Comparison of ENCODE assay signal across 8 cellular contexts in genomic region chr10:69318997-69319727, GRCh38. TPM values are rescaled to one million over a fixed set of nuclear protein-coding genes. Genes with fewer than 3 reads are reported as not detected.
DNase-seq lines count a peak whose midpoint lies in the region; ATAC-seq and TF ChIP-seq lines count a peak whose summit lies in the region.

No MANE protein-coding gene starts in this region.

- intact Hi-C loops in activated naive CD4-positive, alpha-beta T cell treated with anti-CD3 and anti-CD28 coated beads for 36 hours (cut with micrococcal nuclease), result loop anchor here (1.0 to 5.0 kb wide), 10 partner anchors 9 to 363 kb away; partner anchors contain the start of genes DDX21 and KIFBP
- intact Hi-C loops in posterior cingulate gyrus (cut with DNase I), result loop anchor here (5.0 kb wide), 1 partner anchor 77 kb away; no protein-coding TSS in a partner anchor

- no peaks in the 10 kb centered on the region for H3K27me3 ChIP-seq in upper lobe of left lung

- peaks cover 54% of the 10 kb centered on the region for H3K4me1 Mint-ChIP-seq in activated naive CD4-positive, alpha-beta T cell treated with anti-CD3 and anti-CD28 coated beads for 36 hours (ENCODE audit: low read depth)

- POLR2A ChIA-PET in RWPE1 (lab: Yijun Ruan, JAX; ENCODE audit: low non-redundant PET), result interaction anchor here (0.9 to 2.3 kb wide), 3 partner anchors 14 to 66 kb away, joined by 4 to 8 read pairs (median 6); no protein-coding TSS in a partner anchor

- H3K9me3 ChIP-seq in upper lobe of left lung, result no peaks in the 10 kb centered on the region

- H3K27ac ChIP-seq in RWPE1, result peak overlapping the region; percentile 94
- H3K27ac ChIP-seq in upper lobe of left lung, result peak overlapping the region; percentile 91 to 96 (median 94)

- peak overlapping the region; percentile 79 to 99 (median 86) for H3K4me3 ChIP-seq in upper lobe of left lung

- TF ChIP-seq POLR2A in upper lobe of left lung (IDR thresholded peaks at IDR 0.05), result peak in 2 of 4 donors; percentile 9 to 14

- ATAC-seq in GM18517 (IDR thresholded peaks at IDR 0.05; ENCODE audit: unreplicated experiment) (peak; percentile 23), HG02852 (IDR thresholded peaks at IDR 0.05; ENCODE audit: unreplicated experiment) (peak; percentile 18), upper lobe of left lung (ENCODE audit: low FRiP score in 2 of 2) (peak; percentile 56 to 84)

- H3K9me3 Mint-ChIP-seq in activated naive CD4-positive, alpha-beta T cell treated with anti-CD3 and anti-CD28 coated beads for 36 hours, result no peaks in the 10 kb centered on the region

- H3K4me1 ChIP-seq in upper lobe of left lung, result peaks cover 29 to 46% (median 35%) of the 10 kb centered on the region in 4 donors

- DNase-seq in RWPE1 (ENCODE audit: low spot score) (no peak), glomerular visceral epithelial cell (ENCODE audit: extremely low spot score) (peak; percentile 53), posterior cingulate gyrus (peak; percentile 34 to 94 (median 56)), upper lobe of left lung (peak; percentile 92 to 95), NCI-H128 (lab: John Stamatoyannopoulos, UW; ENCODE audit: unreplicated experiment) (no peak)
- peak; percentile 87 for DNase-seq in activated naive CD4-positive, alpha-beta T cell treated with anti-CD3 and anti-CD28 coated beads for 36 hours

- no peaks in the 10 kb centered on the region for H3K36me3 ChIP-seq in upper lobe of left lung

- CTCF ChIA-PET in RWPE1 (lab: Yijun Ruan, JAX), result interaction anchor here (0.7 to 1.0 kb wide), 3 partner anchors 14 to 81 kb away, joined by 3 to 4 read pairs (median 3); no protein-coding TSS in a partner anchor
- CTCF ChIA-PET in activated naive CD4-positive, alpha-beta T cell treated with anti-CD3 and anti-CD28 coated beads for 36 hours (lab: Charles Lee), result interaction anchor here (0.6 to 1.4 kb wide), 6 partner anchors 9 to 188 kb away, joined by 3 to 5 read pairs (median 3); no protein-coding TSS in a partner anchor

- TF ChIP-seq EP300 in upper lobe of left lung (IDR thresholded peaks at IDR 0.05), result peak in 3 of 4 donors; percentile 55 to 80 (median 58)

- no peaks in the 10 kb centered on the region for H3K27me3 Mint-ChIP-seq in activated naive CD4-positive, alpha-beta T cell treated with anti-CD3 and anti-CD28 coated beads for 36 hours (ENCODE audit: low read depth)

- WGBS in upper lobe of left lung, 2 donors, result 2 to 3% methylated on average over 7 to 26 of the region's 56 CpGs

- no peak for TF ChIP-seq CTCF in RWPE1 (conservative IDR thresholded peaks at IDR 0.05; ENCODE audit: low read depth)
- TF ChIP-seq CTCF in upper lobe of left lung (IDR thresholded peaks at IDR 0.05), result no peak

- peak overlapping the region; percentile 93 for H3K27ac Mint-ChIP-seq in activated naive CD4-positive, alpha-beta T cell treated with anti-CD3 and anti-CD28 coated beads for 36 hours

- peaks cover 13% of the 10 kb centered on the region for H3K36me3 Mint-ChIP-seq in activated naive CD4-positive, alpha-beta T cell treated with anti-CD3 and anti-CD28 coated beads for 36 hours (ENCODE audit: low read depth)

- peak overlapping the region; percentile 98 for H3K4me3 Mint-ChIP-seq in activated naive CD4-positive, alpha-beta T cell treated with anti-CD3 and anti-CD28 coated beads for 36 hours

RNA-seq across cellular contexts. Expression of gene HK1, which starts 40.9 kb away (rescaled TPM):
- 100 to 1,000 TPM; 172 to 179 TPM for total RNA-seq in activated naive CD4-positive, alpha-beta T cell treated with anti-CD3 and anti-CD28 coated beads for 36 hours
- 10 to 100 TPM; 60.8 to 98.5 (median 88.9) TPM for total RNA-seq in upper lobe of left lung

Comparison
In these comparisons a context has a peak if more than half of its experiments do, and no peak if none do; other contexts are left out.
1. ATAC-seq: peak in every context shown above with its lines; median percentile 70 in upper lobe of left lung; 23 in GM18517; 18 in HG02852.
2. DNase-seq: peak in activated naive CD4-positive, alpha-beta T cell treated with anti-CD3 and anti-CD28 coated beads for 36 hours (single experiment), glomerular visceral epithelial cell (single experiment), posterior cingulate gyrus (10 of 10) and upper lobe of left lung (2 of 2); none in RWPE1 (single experiment) and NCI-H128 (single experiment).